ENCODE assay signal across 10 cellular contexts in the genomic region with DNA sequence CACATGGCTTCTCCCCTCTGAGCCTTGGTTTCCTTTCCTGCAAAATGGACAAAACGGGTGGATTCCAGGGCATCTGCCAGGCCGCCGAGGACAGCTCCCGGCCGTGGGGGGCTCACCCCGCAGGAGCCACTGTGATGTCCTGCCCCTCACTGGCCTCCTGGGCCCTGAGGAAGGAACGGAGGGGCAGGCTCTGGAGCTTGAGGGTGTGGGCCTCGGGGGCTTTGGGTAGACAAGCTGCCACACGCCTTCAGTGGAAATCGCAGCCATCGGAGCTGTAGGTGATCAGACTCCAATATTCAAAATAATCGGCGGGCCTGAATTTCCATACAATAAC. TPM values are rescaled to one million over a fixed set of nuclear protein-coding genes. Genes with fewer than 3 reads are reported as not detected.
DNase-seq lines count a peak whose midpoint lies in the region; ATAC-seq and TF ChIP-seq lines count a peak whose summit lies in the region.
"Had no signal": no experiment of that assay in that cellular context is flagged by ENCODE, and none has a peak within 500 bp of the region (broad histone marks: within the 10 kb centered on the region; RNA-seq: fewer than 3 reads in every experiment).

No MANE protein-coding gene starts in this region.

- 96% methylated on average over 5 of the region's 13 CpGs for whole genome bisulfite sequencing in mammary epithelial cell (ENCODE audit: low coverage, missing lambda C conversion rate)
- 65 to 74% methylated on average over 13 of the region's 13 CpGs for WGBS in lung, 2 donors

- H3K79me2 ChIP-seq in HCT116 (ENCODE audit: insufficient read depth, low read length) (no peaks in the 10 kb centered on the region), mammary epithelial cell (ENCODE audit: insufficient read depth, low read length) (no peaks in the 10 kb centered on the region)

- H3K27me3 ChIP-seq in HCT116 (ENCODE audit: insufficient read depth, low read length), result no peaks in the 10 kb centered on the region
- H3K27me3 ChIP-seq in mammary epithelial cell (ENCODE audit: insufficient read depth, low read length), result peaks cover 11% of the 10 kb centered on the region
- no peaks in the 10 kb centered on the region for H3K27me3 ChIP-seq in lung (ENCODE audit: control insufficient read depth, insufficient read depth)

- dilution Hi-C loops in mammary epithelial cell (cut with HindIII; ENCODE audit: low sequenced_read_pairs), result no loop called here

- no TSS peak for BruUV-seq in HCT116 (replicated peaks; lab: Mats Ljungman, UMichigan)
- BruUV-seq in mammary epithelial cell (replicated peaks; lab: Mats Ljungman, UMichigan), result no TSS peak

- POLR2A ChIA-PET in HCT116 (lab: Charles Lee), result no interaction called here

- H3K9ac ChIP-seq in HCT116 (ENCODE audit: low read length) (no peak overlapping the region), mammary epithelial cell (ENCODE audit: insufficient read depth, low read length) (no peak overlapping the region)

- H3K4me1 ChIP-seq in HCT116 (ENCODE audit: control insufficient read depth in 1 of 2, insufficient read depth in 2 of 2, low read length in 2 of 2) (peaks cover 12 to 32% of the 10 kb centered on the region in 2 experiments), mammary epithelial cell (ENCODE audit: insufficient read depth, low read length) (peaks cover 18% of the 10 kb centered on the region), lung (ENCODE audit: control insufficient read depth in 2 of 2, insufficient read depth in 2 of 2, low read length in 2 of 2) (peaks cover 0 to 27% of the 10 kb centered on the region in 2 donors)

- CTCF ChIA-PET in HCT116 (lab: Charles Lee) (no interaction called here), mammary epithelial cell (lab: Charles Lee; ENCODE audit: low non-redundant PET) (no interaction called here)

- H3K36me3 ChIP-seq in HCT116 (ENCODE audit: control insufficient read depth in 1 of 2, insufficient read depth in 2 of 2, low read length in 2 of 2) (no peaks in the 10 kb centered on the region), mammary epithelial cell (ENCODE audit: insufficient read depth, low read length) (no peaks in the 10 kb centered on the region), lung (ENCODE audit: control insufficient read depth in 2 of 2, insufficient read depth in 2 of 2, low read length in 2 of 2) (no peaks in the 10 kb centered on the region)

- H3K9me3 ChIP-seq in HCT116 (ENCODE audit: control insufficient read depth in 1 of 2, insufficient read depth in 1 of 2, low read depth in 1 of 2, low read length in 2 of 2) (no peaks in the 10 kb centered on the region), mammary epithelial cell (replicated peaks; ENCODE audit: insufficient read depth, low read length) (no peaks in the 10 kb centered on the region), lung (ENCODE audit: control insufficient read depth in 2 of 2, insufficient read depth in 1 of 2, low read length in 1 of 2) (no peaks in the 10 kb centered on the region)

- no peak for DNase-seq in HCT116 (ENCODE audit: low read depth, low spot score)
- DNase-seq in mammary epithelial cell, result no peak
- DNase-seq in lung (ENCODE audit: low spot score), result no peak
- no peak for DNase-seq in NCI-H1930 (lab: John Stamatoyannopoulos, UW)
- DNase-seq in epidermal melanocyte (ENCODE audit: insufficient read length, low spot score), result no peak
- no peak for DNase-seq in NCI-H82 (lab: John Stamatoyannopoulos, UW)
- no peak for DNase-seq in NCI-H187 (lab: John Stamatoyannopoulos, UW)
- DNase-seq: NCI-H1694 had no signal

- H4K20me1 ChIP-seq in HCT116 (ENCODE audit: insufficient read depth), result no peaks in the 10 kb centered on the region
- no peaks in the 10 kb centered on the region for H4K20me1 ChIP-seq in mammary epithelial cell (ENCODE audit: insufficient read depth, low read length)

- H2AFZ ChIP-seq in HCT116 (ENCODE audit: low read depth, low read length, poor library complexity, severe bottlenecking), result no peak overlapping the region
- H2AFZ ChIP-seq in mammary epithelial cell (ENCODE audit: low read depth, low read length), result peak overlapping the region; percentile 77
- H2AFZ ChIP-seq: PC-9 had no signal

- TF ChIP-seq RAD21 in HCT116 (IDR thresholded peaks at IDR 0.05; ENCODE audit: low read depth), result no peak

- TF ChIP-seq CTCF in HCT116 (IDR thresholded peaks at IDR 0.05 in 2 of 3, conservative IDR thresholded peaks at IDR 0.05 in 1 of 3; ENCODE audit: borderline replicate concordance in 1 of 3, insufficient read depth in 1 of 3, low read depth in 2 of 3, low read length in 2 of 3) (no peak), mammary epithelial cell (conservative IDR thresholded peaks at IDR 0.05 in 1 of 2, IDR thresholded peaks at IDR 0.05 in 1 of 2; ENCODE audit: extremely low read depth in 1 of 2, insufficient read depth in 1 of 2, low read depth in 1 of 2, low read length in 2 of 2) (no peak), lung (IDR thresholded peaks at IDR 0.05; ENCODE audit: control extremely low read depth, extremely low read depth) (no peak)

- H3K27ac ChIP-seq in HCT116 (ENCODE audit: low read depth, low read length) (peak overlapping the region; percentile 50; the same call in 1 of the 2 replicates), mammary epithelial cell (ENCODE audit: insufficient read depth, low read depth, low read length) (no peak overlapping the region), lung (ENCODE audit: low read depth in 1 of 2, low read length in 1 of 2) (peak overlapping the region; percentile 84 to 92), skin epidermis (peak overlapping the region; percentile 15 to 93 (median 86))
- H3K27ac ChIP-seq: PC-9 had no signal

- no peak for ATAC-seq in HCT116
- ATAC-seq in lung (ENCODE audit: insufficient read depth, low FRiP score), result no peak

- H3K4me2 ChIP-seq in HCT116 (ENCODE audit: low read length) (peak overlapping the region; percentile 74), mammary epithelial cell (ENCODE audit: insufficient read depth, low read depth, low read length) (no peak overlapping the region)
- H3K4me2 ChIP-seq: PC-9 had no signal

- H3K4me3 ChIP-seq in HCT116 (replicated peaks in 1 of 2; ENCODE audit: low read depth in 1 of 2, low read length in 2 of 2), result no peak overlapping the region
- no peak overlapping the region for H3K4me3 ChIP-seq in mammary epithelial cell (replicated peaks in 1 of 3; ENCODE audit: insufficient read depth in 1 of 3, low read depth in 2 of 3, low read length in 3 of 3)
- no peak overlapping the region for H3K4me3 ChIP-seq in lung
- peak overlapping the region in 1 of 7 experiments; percentile 22 for H3K4me3 ChIP-seq in skin epidermis
- H3K4me3 ChIP-seq: PC-9 had no signal

- RAD21 ChIA-PET in HCT116 (lab: Charles Lee; ENCODE audit: low non-redundant PET in 1 of 2, low total read pairs in 2 of 2, uncharacterized antibody in 2 of 2, unreplicated experiment in 2 of 2), result no interaction called here

- intact Hi-C loops in HCT116 (cut with micrococcal nuclease) (no loop called here), mammary epithelial cell (cut with micrococcal nuclease) (no loop called here)

- H3K9me2 ChIP-seq in HCT116 (ENCODE audit: insufficient read depth), result no peaks in the 10 kb centered on the region

- in situ Hi-C loops in mammary epithelial cell (cut with MboI; ENCODE audit: low sequenced_read_pairs in 2 of 2), result no loop called here

- TF ChIP-seq POLR2A in HCT116 (IDR thresholded peaks at IDR 0.05; ENCODE audit: borderline replicate concordance, extremely low read depth, insufficient read depth, insufficient read length), result no peak

TF ChIP-seq in HCT116, 20 proteins besides CTCF, POLR2A, EP300 and RAD21:
- TF ChIP-seq, protein P1, sequence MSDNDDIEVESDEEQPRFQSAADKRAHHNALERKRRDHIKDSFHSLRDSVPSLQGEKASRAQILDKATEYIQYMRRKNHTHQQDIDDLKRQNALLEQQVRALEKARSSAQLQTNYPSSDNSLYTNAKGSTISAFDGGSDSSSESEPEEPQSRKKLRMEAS (IDR thresholded peaks at IDR 0.05), result no peak
- TF ChIP-seq FOSL1 (IDR thresholded peaks at IDR 0.05; ENCODE audit: low read depth), result no peak
- TF ChIP-seq, protein P2, sequence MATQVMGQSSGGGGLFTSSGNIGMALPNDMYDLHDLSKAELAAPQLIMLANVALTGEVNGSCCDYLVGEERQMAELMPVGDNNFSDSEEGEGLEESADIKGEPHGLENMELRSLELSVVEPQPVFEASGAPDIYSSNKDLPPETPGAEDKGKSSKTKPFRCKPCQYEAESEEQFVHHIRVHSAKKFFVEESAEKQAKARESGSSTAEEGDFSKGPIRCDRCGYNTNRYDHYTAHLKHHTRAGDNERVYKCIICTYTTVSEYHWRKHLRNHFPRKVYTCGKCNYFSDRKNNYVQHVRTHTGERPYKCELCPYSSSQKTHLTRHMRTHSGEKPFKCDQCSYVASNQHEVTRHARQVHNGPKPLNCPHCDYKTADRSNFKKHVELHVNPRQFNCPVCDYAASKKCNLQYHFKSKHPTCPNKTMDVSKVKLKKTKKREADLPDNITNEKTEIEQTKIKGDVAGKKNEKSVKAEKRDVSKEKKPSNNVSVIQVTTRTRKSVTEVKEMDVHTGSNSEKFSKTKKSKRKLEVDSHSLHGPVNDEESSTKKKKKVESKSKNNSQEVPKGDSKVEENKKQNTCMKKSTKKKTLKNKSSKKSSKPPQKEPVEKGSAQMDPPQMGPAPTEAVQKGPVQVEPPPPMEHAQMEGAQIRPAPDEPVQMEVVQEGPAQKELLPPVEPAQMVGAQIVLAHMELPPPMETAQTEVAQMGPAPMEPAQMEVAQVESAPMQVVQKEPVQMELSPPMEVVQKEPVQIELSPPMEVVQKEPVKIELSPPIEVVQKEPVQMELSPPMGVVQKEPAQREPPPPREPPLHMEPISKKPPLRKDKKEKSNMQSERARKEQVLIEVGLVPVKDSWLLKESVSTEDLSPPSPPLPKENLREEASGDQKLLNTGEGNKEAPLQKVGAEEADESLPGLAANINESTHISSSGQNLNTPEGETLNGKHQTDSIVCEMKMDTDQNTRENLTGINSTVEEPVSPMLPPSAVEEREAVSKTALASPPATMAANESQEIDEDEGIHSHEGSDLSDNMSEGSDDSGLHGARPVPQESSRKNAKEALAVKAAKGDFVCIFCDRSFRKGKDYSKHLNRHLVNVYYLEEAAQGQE (IDR thresholded peaks at IDR 0.05; ENCODE audit: low read depth), result no peak
- TF ChIP-seq, protein P3, sequence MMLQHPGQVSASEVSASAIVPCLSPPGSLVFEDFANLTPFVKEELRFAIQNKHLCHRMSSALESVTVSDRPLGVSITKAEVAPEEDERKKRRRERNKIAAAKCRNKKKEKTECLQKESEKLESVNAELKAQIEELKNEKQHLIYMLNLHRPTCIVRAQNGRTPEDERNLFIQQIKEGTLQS (IDR thresholded peaks at IDR 0.05), result no peak
- TF ChIP-seq EGR1 (IDR thresholded peaks at IDR 0.05; ENCODE audit: low read depth), result no peak
- TF ChIP-seq SIN3A (IDR thresholded peaks at IDR 0.05; ENCODE audit: low read depth), result no peak
- no peak for TF ChIP-seq ZNF274 (IDR thresholded peaks at IDR 0.05; ENCODE audit: low read depth, low read length)

RNA-seq across cellular contexts. Expression of a gene that starts 32.2 kb away (rescaled TPM):
- total RNA-seq in HCT116 (2021; ENCODE audit: unreplicated experiment) (54.8 TPM), mammary epithelial cell (10 to 100 TPM; 39.2 to 43.4 TPM), lung (10 to 100 TPM; 39.2 to 49.5 TPM)
- polyA plus RNA-seq in HCT116 (2012), result 37.7 and 48.4 TPM in 2 replicates
- polyA plus RNA-seq in mammary epithelial cell (48.8 TPM), lung (10 to 100 TPM; 37.8 to 40.1 TPM)
- polyA minus RNA-seq in mammary epithelial cell, result 47.1 TPM
